In the genomic region with DNA sequence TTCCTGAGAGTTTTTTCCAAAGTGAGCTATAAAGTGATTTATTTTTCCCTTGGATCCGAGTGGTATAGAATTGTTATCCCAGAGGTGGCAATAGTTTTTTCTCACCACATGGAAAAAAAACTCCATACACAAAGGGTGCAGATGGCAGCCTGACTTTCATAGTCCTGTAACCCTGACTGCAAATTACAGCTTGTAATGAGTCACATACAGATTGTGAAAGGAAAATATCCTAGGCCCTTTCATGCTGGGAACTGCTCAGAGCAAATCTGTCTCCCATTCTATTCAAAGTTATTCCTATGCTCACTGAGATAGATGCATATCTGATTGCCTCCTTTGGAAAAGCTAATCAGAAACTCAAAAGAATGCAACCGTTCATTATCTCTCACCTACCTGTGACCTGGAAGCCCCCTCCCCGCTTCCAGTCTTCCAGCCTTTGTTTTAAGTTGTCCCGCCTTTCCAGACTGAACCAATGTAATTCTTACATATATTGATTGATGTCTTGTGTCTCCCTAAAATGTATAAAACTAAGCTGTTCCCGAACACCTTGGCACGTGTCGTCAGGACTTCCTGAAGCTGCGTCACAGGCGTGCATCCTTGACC, we compare ENCODE assay signal across 15 cellular contexts.
A peak's percentile ranks its signal among the peaks of the same experiment; 100 is the strongest.
DNase-seq lines count a peak whose midpoint lies in the region; ATAC-seq and TF ChIP-seq lines count a peak whose summit lies in the region.
"Had no signal": no experiment of that assay in that cellular context is flagged by ENCODE, and none has a peak within 500 bp of the region (broad histone marks: within the 10 kb centered on the region; RNA-seq: fewer than 3 reads in every experiment).

No MANE protein-coding gene starts in this region.

- in situ Hi-C loops in astrocyte of the spinal cord (cut with HindIII; ENCODE audit: low sequenced_read_pairs), result no loop called here

- TF ChIP-seq CTCF in astrocyte of the spinal cord (IDR thresholded peaks at IDR 0.05; ENCODE audit: low read depth, low read length), result no peak

- peaks cover 2% of the 10 kb centered on the region for H3K27me3 Mint-ChIP-seq in activated CD4-positive, alpha-beta T cell treated with anti-CD3 and anti-CD28 coated beads, Interleukin-2, amount 10 ng/mL, durations not matched to agents 24 days and 14 days
- H3K27me3 Mint-ChIP-seq: type B pancreatic cell had no signal

- no peak for ATAC-seq in GM21528 (IDR thresholded peaks at IDR 0.05; ENCODE audit: low FRiP score, unreplicated experiment)

- H3K36me3 ChIP-seq in HUES48 (ENCODE audit: control insufficient read depth, insufficient read depth, low read length) (no peaks in the 10 kb centered on the region), iPS-20b (ENCODE audit: insufficient read depth, low read depth, low read length) (0 out of 2 replicates have a peak, but pooled peaks cover 4% of the 10 kb centered on the region)

- H3K27ac Mint-ChIP-seq in activated CD4-positive, alpha-beta T cell treated with anti-CD3 and anti-CD28 coated beads, Interleukin-2, amount 10 ng/mL, durations not matched to agents 24 days and 14 days, result no peak overlapping the region
- H3K27ac Mint-ChIP-seq: type B pancreatic cell had no signal

- H3K27me3 ChIP-seq in HUES48 (ENCODE audit: control insufficient read depth, insufficient read depth, low read length) (no peaks in the 10 kb centered on the region), iPS-20b (ENCODE audit: insufficient read depth, low read length) (no peaks in the 10 kb centered on the region)

- H3K9me3 ChIP-seq in HUES48 (ENCODE audit: control insufficient read depth, insufficient read depth, low read length) (peaks cover 8% of the 10 kb centered on the region; the same call in 1 of the 2 replicates), iPS-20b (ENCODE audit: insufficient read depth, low read depth, low read length) (peaks cover 7% of the 10 kb centered on the region)

- H3K27ac ChIP-seq in HUES48 (ENCODE audit: low read depth, low read length), result peak overlapping the region; percentile 69
- no peak overlapping the region for H3K27ac ChIP-seq in iPS-20b (ENCODE audit: low read length)

- H3K9ac ChIP-seq in HUES48 (ENCODE audit: low read depth, low read length), result peak overlapping the region; percentile 2; the same call in 1 of the 2 replicates
- 0 out of 2 replicates have a peak overlapping the region, but pooled peaks have one; percentile 22 for H3K9ac ChIP-seq in iPS-20b (ENCODE audit: low read depth, low read length)

- H3K4me3 ChIP-seq in HUES48 (ENCODE audit: low read depth, low read length), result peak overlapping the region; percentile 52; the same call in 1 of the 2 replicates
- H3K4me3 ChIP-seq in astrocyte of the spinal cord (ENCODE audit: low read depth, low read length), result no peak overlapping the region
- H3K4me3 ChIP-seq in iPS-20b (ENCODE audit: low read length), result peak overlapping the region; percentile 52

- peaks cover 61% of the 10 kb centered on the region for H3K4me1 ChIP-seq in HUES48 (ENCODE audit: control insufficient read depth, insufficient read depth, low read length)
- peaks cover 44% of the 10 kb centered on the region for H3K4me1 ChIP-seq in iPS-20b (ENCODE audit: insufficient read depth, low read length)

- H3K9me3 Mint-ChIP-seq in activated CD4-positive, alpha-beta T cell treated with anti-CD3 and anti-CD28 coated beads, Interleukin-2, amount 10 ng/mL, durations not matched to agents 24 days and 14 days, result no peaks in the 10 kb centered on the region
- H3K9me3 Mint-ChIP-seq: type B pancreatic cell had no signal

- DNase-seq in DMS 273 (lab: John Stamatoyannopoulos, UW; ENCODE audit: unreplicated experiment) (peak; percentile 88), astrocyte of the spinal cord (ENCODE audit: low read depth, low spot score) (peak; percentile 17), LoVo (ENCODE audit: low spot score) (no peak), dedifferentiated amniotic fluid mesenchymal stem cell (ENCODE audit: extremely low spot score) (no peak)
- DNase-seq in activated CD4-positive, alpha-beta T cell treated with anti-CD3 and anti-CD28 coated beads, Interleukin-2, amount 10 ng/mL, durations not matched to agents 24 days and 14 days, result no peak
- DNase-seq: activated CD4-positive, CD25-positive, alpha-beta regulatory T cell treated with anti-CD3 and anti-CD28 coated beads, Interleukin-2, amount 50 U/mL, for 72 hours; activated T-cell treated with anti-CD3 and anti-CD28 coated beads, Interleukin-2, amount 50 U/mL, for 1 hour; AML-193; Karpas-422; stimulated activated CD4-positive, alpha-beta T cell treated with anti-CD3 and anti-CD28 coated beads, Interleukin-1b, Interleukin-23, amount 100 ng/mL, for 48 hours; T-helper 1 cell had no signal

- intact Hi-C loops in activated CD4-positive, alpha-beta T cell treated with anti-CD3 and anti-CD28 coated beads, Interleukin-2, amount 10 ng/mL, durations not matched to agents 24 days and 14 days (cut with micrococcal nuclease), result no loop called here

- H3K4me1 Mint-ChIP-seq in activated CD4-positive, alpha-beta T cell treated with anti-CD3 and anti-CD28 coated beads, Interleukin-2, amount 10 ng/mL, durations not matched to agents 24 days and 14 days, result no peaks in the 10 kb centered on the region

- no peaks in the 10 kb centered on the region for H3K36me3 Mint-ChIP-seq in activated CD4-positive, alpha-beta T cell treated with anti-CD3 and anti-CD28 coated beads, Interleukin-2, amount 10 ng/mL, durations not matched to agents 24 days and 14 days (ENCODE audit: low read depth)
- H3K36me3 Mint-ChIP-seq: type B pancreatic cell had no signal

- no peak overlapping the region for H3K4me3 Mint-ChIP-seq in activated CD4-positive, alpha-beta T cell treated with anti-CD3 and anti-CD28 coated beads, Interleukin-2, amount 10 ng/mL, durations not matched to agents 24 days and 14 days
- H3K4me3 Mint-ChIP-seq: type B pancreatic cell had no signal

Comparison
In these comparisons a context has a peak if more than half of its experiments do, and no peak if none do; other contexts are left out.
1. DNase-seq: peak in DMS 273 (single experiment) and astrocyte of the spinal cord (single experiment); none in LoVo (single experiment), activated CD4-positive, alpha-beta T cell treated with anti-CD3 and anti-CD28 coated beads, Interleukin-2, amount 10 ng/mL, durations not matched to agents 24 days and 14 days (single experiment) and dedifferentiated amniotic fluid mesenchymal stem cell (single experiment).